ENCODE assay signal across 7 cellular contexts in the genomic region with DNA sequence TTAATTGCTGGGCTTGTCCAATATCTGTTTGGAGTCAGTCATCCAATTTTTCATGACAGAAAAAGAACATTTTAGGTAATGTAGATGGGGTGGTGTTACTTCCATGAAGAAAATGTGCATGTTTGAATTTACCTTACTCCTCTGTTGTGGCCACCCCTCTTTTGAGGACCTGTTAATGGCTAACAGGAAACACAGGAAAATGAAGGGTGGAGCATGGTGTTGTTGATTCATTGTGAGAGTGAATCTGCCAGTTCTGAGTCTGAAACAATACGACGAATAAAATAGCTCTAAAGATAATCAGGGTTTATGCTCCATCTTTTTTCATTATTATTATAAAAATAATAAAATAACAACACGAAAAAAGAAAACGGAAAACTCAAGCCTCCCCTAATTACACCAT.
"Had no signal": no experiment of that assay in that cellular context is flagged by ENCODE, and none has a peak within 500 bp of the region (broad histone marks: within the 10 kb centered on the region; RNA-seq: fewer than 3 reads in every experiment).

No MANE protein-coding gene starts in this region.

- H3K4me3 Mint-ChIP-seq: HFFc6, IgD-negative memory B cell had no signal

- H3K27me3 Mint-ChIP-seq: IgD-negative memory B cell had no signal

- DNase-seq: GM23248, GOT3, H7, HFFc6, Karpas-422, KBM-7 had no signal

- H3K9me3 Mint-ChIP-seq: HFFc6 had no signal

- H3K27ac Mint-ChIP-seq: HFFc6 had no signal
